In genomic region chr1:9500756-9501754, GRCh38 we compare ENCODE assay signal across 1 cellular context.
TF ChIP-seq lines count a peak whose summit lies in the region.

No MANE protein-coding gene starts in this region.

TF ChIP-seq in HepG2, 621 proteins besides CTCF, POLR2A, EP300 and RAD21 (continued from another document and continues in another):
- TF ChIP-seq, protein P1, sequence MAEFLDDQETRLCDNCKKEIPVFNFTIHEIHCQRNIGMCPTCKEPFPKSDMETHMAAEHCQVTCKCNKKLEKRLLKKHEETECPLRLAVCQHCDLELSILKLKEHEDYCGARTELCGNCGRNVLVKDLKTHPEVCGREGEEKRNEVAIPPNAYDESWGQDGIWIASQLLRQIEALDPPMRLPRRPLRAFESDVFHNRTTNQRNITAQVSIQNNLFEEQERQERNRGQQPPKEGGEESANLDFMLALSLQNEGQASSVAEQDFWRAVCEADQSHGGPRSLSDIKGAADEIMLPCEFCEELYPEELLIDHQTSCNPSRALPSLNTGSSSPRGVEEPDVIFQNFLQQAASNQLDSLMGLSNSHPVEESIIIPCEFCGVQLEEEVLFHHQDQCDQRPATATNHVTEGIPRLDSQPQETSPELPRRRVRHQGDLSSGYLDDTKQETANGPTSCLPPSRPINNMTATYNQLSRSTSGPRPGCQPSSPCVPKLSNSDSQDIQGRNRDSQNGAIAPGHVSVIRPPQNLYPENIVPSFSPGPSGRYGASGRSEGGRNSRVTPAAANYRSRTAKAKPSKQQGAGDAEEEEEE (CRISPR knock-in tag; IDR thresholded peaks at IDR 0.05; ENCODE audit: borderline replicate concordance): no peak
- TF ChIP-seq SAFB2 (CRISPR knock-in tag; IDR thresholded peaks at IDR 0.05; ENCODE audit: borderline replicate concordance, low read depth) (no peak; the same call in 1 of the 2 replicates), STAG1 (CRISPR knock-in tag; IDR thresholded peaks at IDR 0.05) (no peak; the same call in 1 of the 2 replicates), FUBP1 (CRISPR knock-in tag; IDR thresholded peaks at IDR 0.05; ENCODE audit: borderline replicate concordance) (peak; percentile 51; the same call in 1 of the 2 replicates), DRAP1 (CRISPR knock-in tag; IDR thresholded peaks at IDR 0.05) (peak; percentile 36), FOSL2 (CRISPR knock-in tag; IDR thresholded peaks at IDR 0.05) (peak; percentile 43), DNMT3B (CRISPR knock-in tag; conservative IDR thresholded peaks at IDR 0.05) (0 out of 2 replicates have a peak, but pooled peaks have one; percentile 78), HBP1 (CRISPR knock-in tag; IDR thresholded peaks at IDR 0.05; ENCODE audit: low read depth) (no peak; the same call in 1 of the 2 replicates), ZBTB46 (CRISPR knock-in tag; IDR thresholded peaks at IDR 0.05; ENCODE audit: borderline replicate concordance) (no peak), KLF16 (CRISPR knock-in tag; IDR thresholded peaks at IDR 0.05) (no peak), ZNF543 (CRISPR knock-in tag; IDR thresholded peaks at IDR 0.05) (no peak), GABPB1 (CRISPR knock-in tag; IDR thresholded peaks at IDR 0.05) (no peak), ZNF549 (CRISPR knock-in tag; IDR thresholded peaks at IDR 0.05) (no peak), ZNF468 (CRISPR knock-in tag; IDR thresholded peaks at IDR 0.05) (no peak), MIER3 (CRISPR knock-in tag; IDR thresholded peaks at IDR 0.05; ENCODE audit: borderline replicate concordance) (no peak), ZNF792 (CRISPR knock-in tag; IDR thresholded peaks at IDR 0.05) (peak; percentile 48; the same call in 1 of the 2 replicates), ZNF674 (CRISPR knock-in tag; IDR thresholded peaks at IDR 0.05; ENCODE audit: low read depth) (no peak), ZNF879 (CRISPR knock-in tag; IDR thresholded peaks at IDR 0.05) (no peak), NFYB (CRISPR knock-in tag; IDR thresholded peaks at IDR 0.05) (no peak), ZNF382 (CRISPR knock-in tag; IDR thresholded peaks at IDR 0.05; ENCODE audit: borderline replicate concordance) (no peak), LRRFIP1 (CRISPR knock-in tag; conservative IDR thresholded peaks at IDR 0.05) (no peak), FOXJ3 (CRISPR knock-in tag; IDR thresholded peaks at IDR 0.05; ENCODE audit: borderline replicate concordance) (no peak; the same call in 1 of the 2 replicates), ASH2L (IDR thresholded peaks at IDR 0.05; ENCODE audit: insufficient read length, low read depth, low read length) (peak; percentile 73), ZHX2 (IDR thresholded peaks at IDR 0.05; ENCODE audit: low read depth) (no peak), ZHX2 (CRISPR knock-in tag; IDR thresholded peaks at IDR 0.05; ENCODE audit: borderline replicate concordance) (no peak), ZNF670 (CRISPR knock-in tag; IDR thresholded peaks at IDR 0.05; ENCODE audit: borderline replicate concordance) (no peak), LCORL (IDR thresholded peaks at IDR 0.05) (no peak), LCORL (CRISPR knock-in tag; IDR thresholded peaks at IDR 0.05) (peak; percentile 65; the same call in 1 of the 2 replicates)
- TF ChIP-seq, protein P2, sequence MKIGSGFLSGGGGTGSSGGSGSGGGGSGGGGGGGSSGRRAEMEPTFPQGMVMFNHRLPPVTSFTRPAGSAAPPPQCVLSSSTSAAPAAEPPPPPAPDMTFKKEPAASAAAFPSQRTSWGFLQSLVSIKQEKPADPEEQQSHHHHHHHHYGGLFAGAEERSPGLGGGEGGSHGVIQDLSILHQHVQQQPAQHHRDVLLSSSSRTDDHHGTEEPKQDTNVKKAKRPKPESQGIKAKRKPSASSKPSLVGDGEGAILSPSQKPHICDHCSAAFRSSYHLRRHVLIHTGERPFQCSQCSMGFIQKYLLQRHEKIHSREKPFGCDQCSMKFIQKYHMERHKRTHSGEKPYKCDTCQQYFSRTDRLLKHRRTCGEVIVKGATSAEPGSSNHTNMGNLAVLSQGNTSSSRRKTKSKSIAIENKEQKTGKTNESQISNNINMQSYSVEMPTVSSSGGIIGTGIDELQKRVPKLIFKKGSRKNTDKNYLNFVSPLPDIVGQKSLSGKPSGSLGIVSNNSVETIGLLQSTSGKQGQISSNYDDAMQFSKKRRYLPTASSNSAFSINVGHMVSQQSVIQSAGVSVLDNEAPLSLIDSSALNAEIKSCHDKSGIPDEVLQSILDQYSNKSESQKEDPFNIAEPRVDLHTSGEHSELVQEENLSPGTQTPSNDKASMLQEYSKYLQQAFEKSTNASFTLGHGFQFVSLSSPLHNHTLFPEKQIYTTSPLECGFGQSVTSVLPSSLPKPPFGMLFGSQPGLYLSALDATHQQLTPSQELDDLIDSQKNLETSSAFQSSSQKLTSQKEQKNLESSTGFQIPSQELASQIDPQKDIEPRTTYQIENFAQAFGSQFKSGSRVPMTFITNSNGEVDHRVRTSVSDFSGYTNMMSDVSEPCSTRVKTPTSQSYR (CRISPR knock-in tag; IDR thresholded peaks at IDR 0.05; ENCODE audit: borderline replicate concordance): peak; percentile 37; the same call in 1 of the 2 replicates
- TF ChIP-seq, protein P3, sequence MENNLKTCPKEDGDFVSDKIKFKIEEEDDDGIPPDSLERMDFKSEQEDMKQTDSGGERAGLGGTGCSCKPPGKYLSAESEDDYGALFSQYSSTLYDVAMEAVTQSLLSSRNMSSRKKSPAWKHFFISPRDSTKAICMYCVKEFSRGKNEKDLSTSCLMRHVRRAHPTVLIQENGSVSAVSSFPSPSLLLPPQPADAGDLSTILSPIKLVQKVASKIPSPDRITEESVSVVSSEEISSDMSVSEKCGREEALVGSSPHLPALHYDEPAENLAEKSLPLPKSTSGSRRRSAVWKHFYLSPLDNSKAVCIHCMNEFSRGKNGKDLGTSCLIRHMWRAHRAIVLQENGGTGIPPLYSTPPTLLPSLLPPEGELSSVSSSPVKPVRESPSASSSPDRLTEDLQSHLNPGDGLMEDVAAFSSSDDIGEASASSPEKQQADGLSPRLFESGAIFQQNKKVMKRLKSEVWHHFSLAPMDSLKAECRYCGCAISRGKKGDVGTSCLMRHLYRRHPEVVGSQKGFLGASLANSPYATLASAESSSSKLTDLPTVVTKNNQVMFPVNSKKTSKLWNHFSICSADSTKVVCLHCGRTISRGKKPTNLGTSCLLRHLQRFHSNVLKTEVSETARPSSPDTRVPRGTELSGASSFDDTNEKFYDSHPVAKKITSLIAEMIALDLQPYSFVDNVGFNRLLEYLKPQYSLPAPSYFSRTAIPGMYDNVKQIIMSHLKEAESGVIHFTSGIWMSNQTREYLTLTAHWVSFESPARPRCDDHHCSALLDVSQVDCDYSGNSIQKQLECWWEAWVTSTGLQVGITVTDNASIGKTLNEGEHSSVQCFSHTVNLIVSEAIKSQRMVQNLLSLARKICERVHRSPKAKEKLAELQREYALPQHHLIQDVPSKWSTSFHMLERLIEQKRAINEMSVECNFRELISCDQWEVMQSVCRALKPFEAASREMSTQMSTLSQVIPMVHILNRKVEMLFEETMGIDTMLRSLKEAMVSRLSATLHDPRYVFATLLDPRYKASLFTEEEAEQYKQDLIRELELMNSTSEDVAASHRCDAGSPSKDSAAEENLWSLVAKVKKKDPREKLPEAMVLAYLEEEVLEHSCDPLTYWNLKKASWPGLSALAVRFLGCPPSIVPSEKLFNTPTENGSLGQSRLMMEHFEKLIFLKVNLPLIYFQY (CRISPR knock-in tag; IDR thresholded peaks at IDR 0.05; ENCODE audit: borderline replicate concordance): peak; percentile 92; the same call in 1 of the 2 replicates
- TF ChIP-seq, protein P4, sequence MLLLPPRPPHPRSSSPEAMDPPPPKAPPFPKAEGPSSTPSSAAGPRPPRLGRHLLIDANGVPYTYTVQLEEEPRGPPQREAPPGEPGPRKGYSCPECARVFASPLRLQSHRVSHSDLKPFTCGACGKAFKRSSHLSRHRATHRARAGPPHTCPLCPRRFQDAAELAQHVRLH (CRISPR knock-in tag; IDR thresholded peaks at IDR 0.05; ENCODE audit: borderline replicate concordance, low read depth): no peak
